ENCODE assay signal across 24 cellular contexts in genomic region chr4:104211657-104212056, GRCh38.
A peak's percentile ranks its signal among the peaks of the same experiment; 100 is the strongest.
DNase-seq lines count a peak whose midpoint lies in the region; ATAC-seq, FAIRE-seq and TF ChIP-seq lines count a peak whose summit lies in the region.
"Had no signal": no experiment of that assay in that cellular context is flagged by ENCODE, and none has a peak within 500 bp of the region (broad histone marks: within the 10 kb centered on the region; RNA-seq: fewer than 3 reads in every experiment).

No MANE protein-coding gene starts in this region.

- no peak overlapping the region for H2BK20ac ChIP-seq in IMR-90 (ENCODE audit: low read depth, low read length)

- no peak overlapping the region for H3K56ac ChIP-seq in IMR-90 (ENCODE audit: extremely low read depth, insufficient read depth, low read length)

- no peak overlapping the region for H3K23ac ChIP-seq in IMR-90 (ENCODE audit: low read depth, low read length)

- intact Hi-C loops in IMR-90 (cut with micrococcal nuclease), result no loop called here
- intact Hi-C loops in K562 (cut with micrococcal nuclease), result no loop called here
- intact Hi-C loops in HepG2 (cut with micrococcal nuclease; ENCODE audit: unreplicated experiment), result no loop called here

- H3K4ac ChIP-seq in IMR-90 (ENCODE audit: low read depth, low read length), result no peak overlapping the region

- dilution Hi-C loops in IMR-90 (cut with HindIII; ENCODE audit: low sequenced_read_pairs, unreplicated experiment), result no loop called here

- H3K27ac ChIP-seq in IMR-90 (ENCODE audit: insufficient read depth, low read length) (no peak overlapping the region), K562 (ENCODE audit: extremely low read depth, low read depth, low read length) (no peak overlapping the region), HepG2 (ENCODE audit: extremely low read length, insufficient read depth, low read length) (no peak overlapping the region), small intestine (ENCODE audit: low read depth in 1 of 2, low read length in 1 of 2) (no peak overlapping the region)
- H3K27ac ChIP-seq: 22Rv1, BLaER1 had no signal

- TF ChIP-seq POLR2A in IMR-90 (IDR thresholded peaks at IDR 0.05; ENCODE audit: low read depth, low read length), result no peak
- TF ChIP-seq POLR2A in K562 (conservative IDR thresholded peaks at IDR 0.05), result no peak
- TF ChIP-seq POLR2A in HepG2 (IDR thresholded peaks at IDR 0.05; ENCODE audit: insufficient read depth in 1 of 2, low read depth in 2 of 2, low read length in 2 of 2), result no peak

- H3K4me1 ChIP-seq in IMR-90 (ENCODE audit: control insufficient read depth, insufficient read depth, low read length) (no peaks in the 10 kb centered on the region), K562 (replicated peaks in 1 of 2; ENCODE audit: control insufficient read depth in 2 of 2, insufficient read depth in 2 of 2, low read length in 2 of 2) (no peaks in the 10 kb centered on the region), HepG2 (ENCODE audit: insufficient read depth, low read length) (no peaks in the 10 kb centered on the region), small intestine (ENCODE audit: control insufficient read depth in 2 of 2, insufficient read depth in 1 of 2, low read depth in 1 of 2, low read length in 1 of 2) (no peaks in the 10 kb centered on the region)
- H3K4me1 ChIP-seq: BE2C, BLaER1 had no signal

- H2BK5ac ChIP-seq in IMR-90 (ENCODE audit: low read depth, low read length, poor library complexity, severe bottlenecking), result no peak overlapping the region

- H3K27me3 ChIP-seq in IMR-90 (ENCODE audit: control insufficient read depth, insufficient read depth, low read length), result no peaks in the 10 kb centered on the region
- no peaks in the 10 kb centered on the region for H3K27me3 ChIP-seq in K562 (ENCODE audit: control insufficient read depth in 2 of 2, insufficient read depth in 2 of 2, low read length in 2 of 2)
- no peaks in the 10 kb centered on the region for H3K27me3 ChIP-seq in HepG2 (ENCODE audit: control insufficient read depth in 1 of 2, insufficient read depth in 2 of 2, low read length in 2 of 2)
- H3K27me3 ChIP-seq in small intestine (ENCODE audit: control insufficient read depth in 2 of 2, insufficient read depth in 2 of 2, low read length in 2 of 2), result no peaks in the 10 kb centered on the region
- H3K27me3 ChIP-seq: BE2C, BLaER1 had no signal

- TF ChIP-seq EP300 in K562 (IDR thresholded peaks at IDR 0.05; ENCODE audit: low read length) (no peak), HepG2 (IDR thresholded peaks at IDR 0.05; ENCODE audit: low read depth in 2 of 2, low read length in 2 of 2) (no peak), HepG2 (CRISPR knock-in tag; IDR thresholded peaks at IDR 0.05; ENCODE audit: borderline replicate concordance) (no peak)

- no peak overlapping the region for H4K91ac ChIP-seq in IMR-90 (ENCODE audit: insufficient read depth, low read depth, low read length)

- H3K36me3 Mint-ChIP-seq in activated T-cell treated with anti-CD3 and anti-CD28 coated beads, Interleukin-2, amount 50 U/mL, for 72 hours (ENCODE audit: insufficient read depth in 2 of 2), result no peaks in the 10 kb centered on the region
- H3K36me3 Mint-ChIP-seq: CD14-positive monocyte; CD4-positive, alpha-beta memory T cell; CD4-positive, CD25-positive, alpha-beta regulatory T cell; CD8-positive, alpha-beta memory T cell had no signal

- H3K4me1 Mint-ChIP-seq in activated T-cell treated with anti-CD3 and anti-CD28 coated beads, Interleukin-2, amount 50 U/mL, for 72 hours (ENCODE audit: low read depth), result no peaks in the 10 kb centered on the region
- H3K4me1 Mint-ChIP-seq: CD14-positive monocyte; CD4-positive, alpha-beta memory T cell; CD4-positive, CD25-positive, alpha-beta regulatory T cell; CD8-positive, alpha-beta memory T cell had no signal

- H3K27me3 Mint-ChIP-seq in activated T-cell treated with anti-CD3 and anti-CD28 coated beads, Interleukin-2, amount 50 U/mL, for 72 hours (ENCODE audit: low read depth), result no peaks in the 10 kb centered on the region
- H3K27me3 Mint-ChIP-seq: CD4-positive, alpha-beta memory T cell; CD4-positive, CD25-positive, alpha-beta regulatory T cell; CD8-positive, alpha-beta memory T cell had no signal

- H3K4me3 Mint-ChIP-seq in activated T-cell treated with anti-CD3 and anti-CD28 coated beads, Interleukin-2, amount 50 U/mL, for 72 hours, result no peak overlapping the region
- H3K4me3 Mint-ChIP-seq: CD14-positive monocyte; CD4-positive, alpha-beta memory T cell; CD4-positive, CD25-positive, alpha-beta regulatory T cell; CD8-positive, alpha-beta memory T cell had no signal

- in situ Hi-C loops in IMR-90 (cut with MboI; ENCODE audit: low sequenced_read_pairs) (no loop called here), K562 (cut with MboI) (no loop called here), HepG2 (cut with HindIII; ENCODE audit: extremely low pct_ligation_motif_present, low pct_unique_long_range_greater_than_20kb) (no loop called here)

- no peaks in the 10 kb centered on the region for H3K79me1 ChIP-seq in IMR-90 (ENCODE audit: low read depth in 1 of 2, low read length in 2 of 2)

- H2AFZ ChIP-seq in IMR-90 (replicated peaks; ENCODE audit: low read length, poor library complexity) (no peak overlapping the region), K562 (ENCODE audit: low read depth, low read length) (no peak overlapping the region), HepG2 (ENCODE audit: low read length) (no peak overlapping the region)

- POLR2A ChIA-PET in IMR-90 (lab: Charles Lee; ENCODE audit: unreplicated experiment), result no interaction called here
- POLR2A ChIA-PET in K562 (lab: Yijun Ruan, JAX), result no interaction called here
- POLR2A ChIA-PET in HepG2 (lab: Yijun Ruan, JAX), result no interaction called here

- BruUV-seq in IMR-90 (replicated peaks; lab: Mats Ljungman, UMichigan), result no TSS peak
- no TSS peak for BruUV-seq in K562 (replicated peaks; lab: Mats Ljungman, UMichigan)
- no TSS peak for BruUV-seq in HepG2 (replicated peaks; lab: Mats Ljungman, UMichigan)

- no peak overlapping the region for H4K8ac ChIP-seq in IMR-90 (ENCODE audit: low read depth in 2 of 2, low read length in 2 of 2)

- no peak overlapping the region for H3K18ac ChIP-seq in IMR-90 (ENCODE audit: low read depth, low read length)

- TF ChIP-seq CTCF in IMR-90 (conservative IDR thresholded peaks at IDR 0.05; ENCODE audit: low read depth, low read length), result no peak
- no peak for TF ChIP-seq CTCF in K562 (IDR thresholded peaks at IDR 0.05 in 2 of 3, conservative IDR thresholded peaks at IDR 0.05 in 1 of 3; ENCODE audit: insufficient read depth in 2 of 3, low read depth in 1 of 3, low read length in 3 of 3)
- TF ChIP-seq CTCF in HepG2 (CRISPR knock-in tag; IDR thresholded peaks at IDR 0.05), result no peak

- ATAC-seq in IMR-90 (ENCODE audit: low read depth), result no peak
- ATAC-seq in K562, result no peak
- no peak for ATAC-seq in HepG2
- ATAC-seq in activated T-cell treated with anti-CD3 and anti-CD28 coated beads, Interleukin-2, amount 50 U/mL, for 72 hours (replicated peaks in 1 of 2), result no peak

- H2BK15ac ChIP-seq in IMR-90 (ENCODE audit: low read depth, low read length), result no peak overlapping the region

- TF ChIP-seq RAD21 in IMR-90 (IDR thresholded peaks at IDR 0.05; ENCODE audit: low read length) (no peak), K562 (CRISPR knock-in tag; conservative IDR thresholded peaks at IDR 0.05 in 1 of 2, IDR thresholded peaks at IDR 0.05 in 1 of 2) (no peak), HepG2 (CRISPR knock-in tag; IDR thresholded peaks at IDR 0.05) (no peak)

- no peaks in the 10 kb centered on the region for H3K36me3 ChIP-seq in IMR-90 (ENCODE audit: control insufficient read depth, insufficient read depth, low read length)
- no peaks in the 10 kb centered on the region for H3K36me3 ChIP-seq in K562 (ENCODE audit: control insufficient read depth, insufficient read depth, low read length)
- no peaks in the 10 kb centered on the region for H3K36me3 ChIP-seq in HepG2 (replicated peaks in 1 of 2; ENCODE audit: control insufficient read depth in 1 of 2, insufficient read depth in 2 of 2, low read length in 2 of 2)
- no peaks in the 10 kb centered on the region for H3K36me3 ChIP-seq in small intestine (ENCODE audit: control insufficient read depth in 2 of 2, insufficient read depth in 2 of 2, low read length in 2 of 2)
- H3K36me3 ChIP-seq: BE2C, BLaER1 had no signal

- no peak overlapping the region for H4K5ac ChIP-seq in IMR-90 (ENCODE audit: low read depth, low read length)

- H3K14ac ChIP-seq in IMR-90 (replicated peaks; ENCODE audit: low read depth, low read length), result no peak overlapping the region

- H2AK5ac ChIP-seq in IMR-90 (ENCODE audit: low read depth, low read length), result no peak overlapping the region

- H3K9me3 Mint-ChIP-seq in activated T-cell treated with anti-CD3 and anti-CD28 coated beads, Interleukin-2, amount 50 U/mL, for 72 hours, result peaks cover 2 to 9% of the 10 kb centered on the region in 2 donors

- CTCF ChIA-PET in IMR-90 (lab: Yijun Ruan, JAX), result no interaction called here
- CTCF ChIA-PET in K562 (lab: Yijun Ruan, JAX; ENCODE audit: low intra/inter-chr PET ratio), result no interaction called here
- CTCF ChIA-PET in HepG2 (lab: Yijun Ruan, JAX; ENCODE audit: low intra/inter-chr PET ratio, low total read pairs), result no interaction called here

- H3K9ac ChIP-seq in IMR-90 (ENCODE audit: low read depth, low read length) (no peak overlapping the region), K562 (ENCODE audit: insufficient read depth in 1 of 2, low read depth in 2 of 2, low read length in 2 of 2) (no peak overlapping the region), HepG2 (ENCODE audit: insufficient read depth, low read depth, low read length) (no peak overlapping the region)
- H3K9ac ChIP-seq: BLaER1 had no signal

- no peak overlapping the region for H3K4me2 ChIP-seq in IMR-90 (ENCODE audit: low read depth, low read length)
- H3K4me2 ChIP-seq in K562 (ENCODE audit: insufficient read depth, low read length), result no peak overlapping the region
- H3K4me2 ChIP-seq in HepG2 (ENCODE audit: low read depth, low read length), result no peak overlapping the region
- H3K4me2 ChIP-seq: BLaER1 had no signal

- H3K79me2 ChIP-seq in K562 (ENCODE audit: control insufficient read depth, insufficient read depth, low read length) (no peaks in the 10 kb centered on the region), HepG2 (ENCODE audit: insufficient read depth, low read length) (no peaks in the 10 kb centered on the region)

- no peak for FAIRE-seq in K562 (lab: Jason Lieb, UNC)
- FAIRE-seq in HepG2 (lab: Jason Lieb, UNC), result no peak
- FAIRE-seq in small intestine (lab: Jason Lieb, UNC), result peak; percentile 68
- FAIRE-seq: A204.1, GM12891, GM19239 had no signal

- no peak overlapping the region for H2BK120ac ChIP-seq in IMR-90 (ENCODE audit: low read depth, low read length)

- no peaks in the 10 kb centered on the region for H3K9me1 ChIP-seq in IMR-90 (ENCODE audit: insufficient read depth, low read length)
- no peaks in the 10 kb centered on the region for H3K9me1 ChIP-seq in K562 (ENCODE audit: control insufficient read depth, insufficient read depth, low read length)

- H3K4me3 ChIP-seq in IMR-90 (ENCODE audit: insufficient read depth, low read depth, low read length), result no peak overlapping the region
- no peak overlapping the region for H3K4me3 ChIP-seq in K562
- no peak overlapping the region for H3K4me3 ChIP-seq in HepG2 (replicated peaks in 1 of 3; ENCODE audit: insufficient read depth in 1 of 3, low read depth in 2 of 3, low read length in 3 of 3)
- no peak overlapping the region for H3K4me3 ChIP-seq in small intestine (ENCODE audit: low read depth in 1 of 2, low read length in 2 of 2)
- H3K4me3 ChIP-seq: BLaER1 had no signal

- no peak overlapping the region for H2AK9ac ChIP-seq in IMR-90 (replicated peaks; ENCODE audit: low read depth, low read length, poor library complexity)

- no peak overlapping the region for H3K27ac Mint-ChIP-seq in activated T-cell treated with anti-CD3 and anti-CD28 coated beads, Interleukin-2, amount 50 U/mL, for 72 hours
- H3K27ac Mint-ChIP-seq: CD14-positive monocyte; CD4-positive, alpha-beta memory T cell; CD4-positive, CD25-positive, alpha-beta regulatory T cell; CD8-positive, alpha-beta memory T cell had no signal

- WGBS in IMR-90 (ENCODE audit: extremely low coverage in 2 of 2, insufficient read length in 1 of 2), 2 experiments, result no CpG with 5 or more reads among the region's 2 CpGs
- 0% methylated on average over 2 of the region's 2 CpGs for WGBS in K562 (ENCODE audit: insufficient coverage, low coverage, missing lambda C conversion rate)
- 24% methylated on average over 2 of the region's 2 CpGs for WGBS in HepG2 (ENCODE audit: low lambda C conversion rate)
- WGBS in small intestine, 3 donors, result 13 to 69% (median 47%) methylated on average over 2 of the region's 2 CpGs

- H3K9me3 ChIP-seq in IMR-90 (ENCODE audit: control insufficient read depth, insufficient read depth, low read length) (peaks cover 8% of the 10 kb centered on the region), K562 (replicated peaks; ENCODE audit: control insufficient read depth, insufficient read depth, low read depth, low read length) (no peaks in the 10 kb centered on the region; the same call in 1 of the 2 replicates), HepG2 (ENCODE audit: low read length) (no peaks in the 10 kb centered on the region; the same call in 1 of the 2 replicates), small intestine (ENCODE audit: control insufficient read depth, low read depth) (no peaks in the 10 kb centered on the region)
- H3K9me3 ChIP-seq: BE2C, BLaER1 had no signal

- H4K20me1 ChIP-seq in IMR-90 (ENCODE audit: insufficient read depth, low read length) (no peaks in the 10 kb centered on the region), K562 (replicated peaks; ENCODE audit: control insufficient read depth, insufficient read depth, low read length) (no peaks in the 10 kb centered on the region), HepG2 (ENCODE audit: insufficient read depth, low read length) (no peaks in the 10 kb centered on the region)
- H4K20me1 ChIP-seq: BLaER1 had no signal

- no peak for DNase-seq in IMR-90
- no peak for DNase-seq in K562 (ENCODE audit: extremely low read depth in 1 of 4, low spot score in 3 of 4)
- DNase-seq in HepG2 (ENCODE audit: low spot score), result no peak
- DNase-seq in small intestine, result no peak
- no peak for DNase-seq in DMS53 (lab: John Stamatoyannopoulos, UW)
- no peak for DNase-seq in 8988T
- no peak for DNase-seq in activated T-cell treated with anti-CD3 and anti-CD28 coated beads, Interleukin-2, amount 50 U/mL, for 72 hours
- DNase-seq: ACHN; BE2C; C1 segment of cervical spinal cord; CD4-positive, alpha-beta memory T cell; CD4-positive, CD25-positive, alpha-beta regulatory T cell; COR-L47; DMS 273 treated with DMSO at 0.1 percent for 48 hours; DMS153; DMS79 treated with DMSO at 0.1 percent for 48 hours; GF-D8 had no signal
